9 cellular contexts compared by ENCODE assay signal in the genomic region with DNA sequence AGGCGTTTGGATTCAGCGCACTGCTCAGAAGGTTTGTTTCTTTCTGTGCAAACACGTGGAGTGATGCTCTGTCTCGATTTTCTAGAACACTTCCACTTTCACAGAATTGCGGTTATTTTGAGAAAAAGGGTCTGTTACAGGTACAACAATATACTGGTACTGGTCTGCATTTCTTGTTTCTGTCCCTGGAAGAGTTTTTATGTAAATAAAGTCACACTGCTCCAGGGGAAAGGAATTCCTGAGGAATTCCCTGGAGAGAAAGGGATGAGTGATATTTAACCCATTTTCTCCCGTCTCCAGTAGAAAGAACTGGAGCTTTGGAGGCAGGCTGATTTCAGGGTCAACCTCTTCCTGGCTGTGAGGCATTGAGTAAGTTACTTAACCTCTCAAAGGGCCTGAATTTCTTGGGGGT. TPM values are rescaled to one million over a fixed set of nuclear protein-coding genes. Genes with fewer than 3 reads are reported as not detected.
DNase-seq lines count a peak whose midpoint lies in the region; ATAC-seq, FAIRE-seq and TF ChIP-seq lines count a peak whose summit lies in the region.
"Had no signal": no experiment of that assay in that cellular context is flagged by ENCODE, and none has a peak within 500 bp of the region (broad histone marks: within the 10 kb centered on the region; RNA-seq: fewer than 3 reads in every experiment).

No MANE protein-coding gene starts in this region.

- H3K4me2 ChIP-seq in astrocyte (ENCODE audit: low read length) = peak overlapping the region; percentile 90
- peak overlapping the region; percentile 84 for H3K4me2 ChIP-seq in osteoblast (ENCODE audit: insufficient read depth, low read length)

- H3K9me3 ChIP-seq in astrocyte (ENCODE audit: insufficient read depth, low read depth, low read length) (no peaks in the 10 kb centered on the region), osteoblast (ENCODE audit: low read depth, low read length) (no peaks in the 10 kb centered on the region)

- no peak for FAIRE-seq in astrocyte (lab: Jason Lieb, UNC)

- H2AFZ ChIP-seq in astrocyte (ENCODE audit: low read depth, low read length) (peak overlapping the region; percentile 32), osteoblast (ENCODE audit: low read length) (no peak overlapping the region)

- H3K9me3 Mint-ChIP-seq in astrocyte (ENCODE audit: unreplicated experiment) = peaks cover 2% of the 10 kb centered on the region

- no peak for TF ChIP-seq CTCF in GM12864 (IDR thresholded peaks at IDR 0.05; ENCODE audit: low read depth, low read length, missing control alignments)
- no peak for TF ChIP-seq CTCF in astrocyte (IDR thresholded peaks at IDR 0.05; ENCODE audit: insufficient read depth, low read depth, low read length)
- no peak for TF ChIP-seq CTCF in osteoblast (IDR thresholded peaks at IDR 0.05; ENCODE audit: extremely low read depth, low read depth, low read length)
- no peak for TF ChIP-seq CTCF in omental fat pad (IDR thresholded peaks at IDR 0.05)

- H3K36me3 ChIP-seq in astrocyte (ENCODE audit: insufficient read depth, low read length) (no peaks in the 10 kb centered on the region), osteoblast (ENCODE audit: insufficient read depth, low read length) (no peaks in the 10 kb centered on the region)

- H3K4me1 ChIP-seq in astrocyte (ENCODE audit: insufficient read depth, low read length) (peaks cover 25% of the 10 kb centered on the region), osteoblast (ENCODE audit: insufficient read depth, low read length) (peaks cover 27% of the 10 kb centered on the region)

- no peak for DNase-seq in GM12864 (ENCODE audit: low read depth)
- DNase-seq in astrocyte (ENCODE audit: low read depth) = no peak
- DNase-seq in osteoblast (ENCODE audit: insufficient read length, low spot score, missing footprints) = no peak
- DNase-seq in omental fat pad (ENCODE audit: low spot score) = no peak
- no peak for DNase-seq in activated effector memory CD4-positive, alpha-beta T cell treated with anti-CD3 and anti-CD28 coated beads, Interleukin-2, amount 50 U/mL, for 16 hours
- DNase-seq in GM19240 (ENCODE audit: insufficient read length, low spot score) = no peak

- H3K27me3 ChIP-seq in astrocyte (ENCODE audit: insufficient read depth, low read length) = no peaks in the 10 kb centered on the region
- H3K27me3 ChIP-seq in osteoblast (ENCODE audit: insufficient read depth, low read length) = no peaks in the 10 kb centered on the region

- H3K4me3 Mint-ChIP-seq in astrocyte (ENCODE audit: unreplicated experiment) = peak overlapping the region; percentile 59

- H3K27me3 Mint-ChIP-seq in astrocyte (ENCODE audit: low read depth, unreplicated experiment) = peaks cover 7% of the 10 kb centered on the region

- H3K27ac ChIP-seq in astrocyte (ENCODE audit: low read depth, low read length) (peak overlapping the region; percentile 78), osteoblast (ENCODE audit: low read depth, low read length) (peak overlapping the region; percentile 34)

- ATAC-seq in HG03460 (IDR thresholded peaks at IDR 0.05; ENCODE audit: unreplicated experiment) (peak; percentile 34), omental fat pad (ENCODE audit: low FRiP score) (no peak), GM18519 (IDR thresholded peaks at IDR 0.05; ENCODE audit: low FRiP score, unreplicated experiment) (no peak)

- H4K20me1 ChIP-seq in astrocyte (ENCODE audit: insufficient read depth, low read length) = no peaks in the 10 kb centered on the region
- H4K20me1 ChIP-seq in osteoblast (ENCODE audit: insufficient read depth, low read length) = no peaks in the 10 kb centered on the region

- no peaks in the 10 kb centered on the region for H3K79me2 ChIP-seq in astrocyte (ENCODE audit: insufficient read depth, low read length)
- no peaks in the 10 kb centered on the region for H3K79me2 ChIP-seq in osteoblast (ENCODE audit: insufficient read depth, low read length)

- H3K27ac Mint-ChIP-seq in astrocyte (ENCODE audit: unreplicated experiment) = peak overlapping the region; percentile 70

- peaks cover 3% of the 10 kb centered on the region for H3K36me3 Mint-ChIP-seq in astrocyte (ENCODE audit: low read depth, unreplicated experiment)

- H3K9ac ChIP-seq in astrocyte (ENCODE audit: low read length) = peak overlapping the region; percentile 72

- H3K4me3 ChIP-seq in GM12864 (ENCODE audit: low read depth, low read length) (peak overlapping the region; percentile 1; the same call in 1 of the 2 replicates), astrocyte (ENCODE audit: insufficient read depth, low read depth, low read length) (peak overlapping the region; percentile 52), osteoblast (ENCODE audit: insufficient read depth, low read length) (peak overlapping the region; percentile 61)

- H3K4me1 Mint-ChIP-seq in astrocyte (ENCODE audit: low read depth, unreplicated experiment) = peaks cover 32% of the 10 kb centered on the region

RNA-seq across cellular contexts. Expression of a gene that starts 16.2 kb away (rescaled TPM):
- total RNA-seq in astrocyte = 6.9 and 7.8 TPM in 2 replicates
- total RNA-seq in osteoblast = 1.4 and 1.8 TPM in 2 replicates
- total RNA-seq in omental fat pad = 1 to 10 TPM in 2 of 4 donors, under 1 TPM in 1, not detected in 1; 0.72 to 1.7 (median 1.2) TPM

RNA-seq across cellular contexts. Expression of a gene that starts 48.0 kb away (rescaled TPM):
- not detected in 2 replicates for total RNA-seq in astrocyte
- not detected in 2 replicates for total RNA-seq in osteoblast
- total RNA-seq in omental fat pad = not detected
- total RNA-seq: glomerular endothelial cell had no signal

RNA-seq across cellular contexts. Expression of a gene that starts 52.8 kb away (rescaled TPM):
- total RNA-seq in astrocyte = not detected in 2 replicates
- total RNA-seq in osteoblast = not detected in 2 replicates
- total RNA-seq in omental fat pad = not detected
- total RNA-seq: glomerular endothelial cell had no signal

RNA-seq across cellular contexts. Expression of a gene that starts 55.7 kb away (rescaled TPM):
- total RNA-seq in astrocyte (not detected in 2 replicates), osteoblast (not detected in 2 replicates), omental fat pad (not detected)
- total RNA-seq: glomerular endothelial cell had no signal

RNA-seq across cellular contexts. Expression of a gene that starts 60.0 kb away (rescaled TPM):
- total RNA-seq in astrocyte (not detected in 2 replicates), osteoblast (not detected in 2 replicates), omental fat pad (not detected)
- total RNA-seq: glomerular endothelial cell had no signal

Comparison
In these comparisons a context has a peak if more than half of its experiments do, and no peak if none do; other contexts are left out.
1. H3K4me3 ChIP-seq: peak in every context shown above with its lines; median percentile 61 in osteoblast; 52 in astrocyte; 1 in GM12864.